ENCODE assay signal across 1 cellular context in genomic region chr9:135811796-135812195, GRCh38.
TF ChIP-seq lines count a peak whose summit lies in the region.

No MANE protein-coding gene starts in this region.

TF ChIP-seq in SK-N-SH, 30 proteins besides CTCF, POLR2A, EP300 and RAD21 (continued from another document):
- TF ChIP-seq PBX3 (IDR thresholded peaks at IDR 0.05): no peak
- no peak for TF ChIP-seq TAF1 (IDR thresholded peaks at IDR 0.05; ENCODE audit: borderline replicate concordance, low read depth, low read length)
- TF ChIP-seq, protein P1, sequence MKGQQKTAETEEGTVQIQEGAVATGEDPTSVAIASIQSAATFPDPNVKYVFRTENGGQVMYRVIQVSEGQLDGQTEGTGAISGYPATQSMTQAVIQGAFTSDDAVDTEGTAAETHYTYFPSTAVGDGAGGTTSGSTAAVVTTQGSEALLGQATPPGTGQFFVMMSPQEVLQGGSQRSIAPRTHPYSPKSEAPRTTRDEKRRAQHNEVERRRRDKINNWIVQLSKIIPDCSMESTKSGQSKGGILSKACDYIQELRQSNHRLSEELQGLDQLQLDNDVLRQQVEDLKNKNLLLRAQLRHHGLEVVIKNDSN (IDR thresholded peaks at IDR 0.05; ENCODE audit: borderline replicate concordance, low read depth): no peak
- TF ChIP-seq MAX (IDR thresholded peaks at IDR 0.05; ENCODE audit: low read depth): no peak
- no peak for TF ChIP-seq POLR2AphosphoS5 (IDR thresholded peaks at IDR 0.05; ENCODE audit: low read depth, low read length)
